20 cellular contexts compared by ENCODE assay signal in genomic region chr13:110232146-110232545, GRCh38.
DNase-seq lines count a peak whose midpoint lies in the region; ATAC-seq, FAIRE-seq and TF ChIP-seq lines count a peak whose summit lies in the region.
"Had no signal": no experiment of that assay in that cellular context is flagged by ENCODE, and none has a peak within 500 bp of the region (broad histone marks: within the 10 kb centered on the region; RNA-seq: fewer than 3 reads in every experiment).

No MANE protein-coding gene starts in this region.

- FAIRE-seq in endothelial cell of umbilical vein (lab: Jason Lieb, UNC) = peak; percentile 66
- FAIRE-seq: D721Med, GM12891, H1 had no signal

- CTCF ChIA-PET in endothelial cell of umbilical vein (lab: Charles Lee) = interaction anchor here (1.1 to 5.9 kb wide), 6 partner anchors 11 to 74 kb away, joined by 4 to 48 read pairs (median 6); partner anchors contain the start of genes COL4A1 and COL4A2

- no peaks in the 10 kb centered on the region for H3K9me3 Mint-ChIP-seq in osteocyte (ENCODE audit: unreplicated experiment)
- H3K9me3 Mint-ChIP-seq: activated CD4-positive, alpha-beta T cell treated with anti-CD3 and anti-CD28 coated beads, Interleukin-2, amount 10 ng/mL, durations not matched to agents 24 days and 14 days; natural killer cell had no signal

- no peaks in the 10 kb centered on the region for H4K20me1 ChIP-seq in endothelial cell of umbilical vein (replicated peaks; ENCODE audit: control insufficient read depth, extremely low read depth, insufficient read depth, low read length)
- H4K20me1 ChIP-seq: BLaER1 had no signal

- POLR2A ChIA-PET in endothelial cell of umbilical vein (lab: Charles Lee) = interaction anchor here (1.2 kb wide), 1 partner anchor 16 kb away, joined by 3 read pairs; no protein-coding TSS in a partner anchor

- H3K4me3 Mint-ChIP-seq in osteocyte (ENCODE audit: unreplicated experiment) = no peak overlapping the region
- H3K4me3 Mint-ChIP-seq: activated CD4-positive, alpha-beta T cell treated with anti-CD3 and anti-CD28 coated beads, Interleukin-2, amount 10 ng/mL, durations not matched to agents 24 days and 14 days; natural killer cell had no signal

- no peak for TF ChIP-seq EP300 in tibial nerve (IDR thresholded peaks at IDR 0.05)

- TF ChIP-seq CTCF in endothelial cell of umbilical vein (IDR thresholded peaks at IDR 0.05; ENCODE audit: extremely low read depth in 1 of 2, insufficient read depth in 1 of 2, low read depth in 1 of 2, low read length in 2 of 2) (no peak), osteocyte (IDR thresholded peaks at IDR 0.05) (no peak), tibial nerve (IDR thresholded peaks at IDR 0.05) (no peak)

- no peak for ATAC-seq in GM21381 (IDR thresholded peaks at IDR 0.05; ENCODE audit: unreplicated experiment)
- ATAC-seq: natural killer cell, Panc1 had no signal

- intact Hi-C loops in endothelial cell of umbilical vein (cut with micrococcal nuclease) = loop anchor here (2.0 kb wide), 2 partner anchors 15 to 75 kb away; partner anchors contain the start of genes COL4A1 and COL4A2

- no peak overlapping the region for H3K4me3 ChIP-seq in endothelial cell of umbilical vein (replicated peaks in 1 of 3; ENCODE audit: insufficient read depth in 1 of 3, low read depth in 1 of 3, low read length in 3 of 3)
- H3K4me3 ChIP-seq in tibial nerve = no peak overlapping the region
- H3K4me3 ChIP-seq: BLaER1 had no signal

- H3K9ac ChIP-seq in endothelial cell of umbilical vein (replicated peaks; ENCODE audit: extremely low read depth, insufficient read depth, low read length) = peak overlapping the region; percentile 28
- H3K9ac ChIP-seq: BLaER1 had no signal

- BruUV-seq in endothelial cell of umbilical vein (replicated peaks; lab: Mats Ljungman, UMichigan) = no TSS peak

- H3K36me3 ChIP-seq in endothelial cell of umbilical vein (ENCODE audit: control insufficient read depth in 2 of 2, extremely low read depth in 1 of 2, insufficient read depth in 2 of 2, low read length in 2 of 2) (peaks cover 0 to 4% of the 10 kb centered on the region in 2 experiments), tibial nerve (peaks cover 0 to 12% (median 0%) of the 10 kb centered on the region in 3 donors)
- H3K36me3 ChIP-seq: BLaER1 had no signal

- 60 to 66% methylated on average over 5 of the region's 5 CpGs for WGBS in tibial nerve, 2 donors

- TF ChIP-seq POLR2A in endothelial cell of umbilical vein (IDR thresholded peaks at IDR 0.05; ENCODE audit: low read depth, low read length) (no peak), tibial nerve (IDR thresholded peaks at IDR 0.05) (no peak)

- no peaks in the 10 kb centered on the region for H3K27me3 Mint-ChIP-seq in osteocyte (ENCODE audit: unreplicated experiment)

- dilution Hi-C loops in endothelial cell of umbilical vein (cut with MboI; ENCODE audit: extremely low pct_ligation_motif_present, low sequenced_read_pairs) = no loop called here

- no peak overlapping the region for H2AFZ ChIP-seq in endothelial cell of umbilical vein (ENCODE audit: low read depth, low read length)

- H3K4me1 ChIP-seq in endothelial cell of umbilical vein (ENCODE audit: control insufficient read depth, extremely low read depth, insufficient read depth, low read length) (peaks cover 33% of the 10 kb centered on the region), tibial nerve (peaks cover 0 to 58% (median 16%) of the 10 kb centered on the region in 4 donors)

- H3K4me2 ChIP-seq in endothelial cell of umbilical vein (ENCODE audit: insufficient read depth, low read length) = peak overlapping the region; percentile 58
- H3K4me2 ChIP-seq: BLaER1 had no signal

- H3K27ac ChIP-seq in endothelial cell of umbilical vein (ENCODE audit: insufficient read depth, low read depth, low read length) (peak overlapping the region; percentile 90), tibial nerve (peak overlapping the region in 3 of 4 donors; percentile 55 to 84 (median 67)), caudate nucleus (ENCODE audit: low read depth, low read length) (no peak overlapping the region)
- H3K27ac ChIP-seq: BLaER1 had no signal

- DNase-seq in RPMI7951 (ENCODE audit: low read depth) (peak; percentile 37), endothelial cell of umbilical vein (ENCODE audit: low read depth, low spot score) (peak; percentile 66), osteocyte (ENCODE audit: extremely low spot score, unreplicated experiment) (peak; percentile 40), tibial nerve (ENCODE audit: low spot score in 2 of 2) (no peak), A172 (ENCODE audit: low spot score) (no peak), caudate nucleus (lab: John Stamatoyannopoulos, UW) (no peak)
- DNase-seq: activated CD8-positive, alpha-beta memory T cell treated with anti-CD3 and anti-CD28 coated beads, Interleukin-2, amount 50 U/mL, for 48 hours; activated gamma-delta T cell treated with Interleukin-2 at 50 U/mL for 16 hours; cerebellar nuclear complex; foreskin melanocyte; GDM1; natural killer cell; NCI-H1092 treated with DMSO at 0.1 percent for 48 hours had no signal

- H3K79me2 ChIP-seq in endothelial cell of umbilical vein (ENCODE audit: control insufficient read depth, insufficient read depth, low read length) = peaks cover 4% of the 10 kb centered on the region

- no peaks in the 10 kb centered on the region for H3K9me3 ChIP-seq in endothelial cell of umbilical vein (replicated peaks; ENCODE audit: control insufficient read depth, insufficient read depth, low read length)
- H3K9me3 ChIP-seq in tibial nerve = no peaks in the 10 kb centered on the region
- H3K9me3 ChIP-seq: BLaER1 had no signal

- peak overlapping the region; percentile 74 for H3K27ac Mint-ChIP-seq in osteocyte (ENCODE audit: unreplicated experiment)
- H3K27ac Mint-ChIP-seq: activated CD4-positive, alpha-beta T cell treated with anti-CD3 and anti-CD28 coated beads, Interleukin-2, amount 10 ng/mL, durations not matched to agents 24 days and 14 days; natural killer cell had no signal

- no peaks in the 10 kb centered on the region for H3K9me1 ChIP-seq in endothelial cell of umbilical vein (replicated peaks; ENCODE audit: control insufficient read depth, extremely low read depth, insufficient read depth, low read length)

- peaks cover 62% of the 10 kb centered on the region for H3K4me1 Mint-ChIP-seq in osteocyte (ENCODE audit: unreplicated experiment)
- H3K4me1 Mint-ChIP-seq: activated CD4-positive, alpha-beta T cell treated with anti-CD3 and anti-CD28 coated beads, Interleukin-2, amount 10 ng/mL, durations not matched to agents 24 days and 14 days; natural killer cell had no signal

- H3K27me3 ChIP-seq in endothelial cell of umbilical vein (ENCODE audit: control insufficient read depth in 2 of 2, insufficient read depth in 2 of 2, low read length in 2 of 2) (no peaks in the 10 kb centered on the region), tibial nerve (no peaks in the 10 kb centered on the region)
- H3K27me3 ChIP-seq: BLaER1 had no signal

- peaks cover 29% of the 10 kb centered on the region for H3K36me3 Mint-ChIP-seq in osteocyte (ENCODE audit: unreplicated experiment)
- H3K36me3 Mint-ChIP-seq: natural killer cell had no signal

TF ChIP-seq in endothelial cell of umbilical vein, 7 proteins besides CTCF, POLR2A, EP300 and RAD21:
- TF ChIP-seq MYC (IDR thresholded peaks at IDR 0.05; ENCODE audit: low read depth, low read length) = no peak
- peak; percentile 12 for TF ChIP-seq POLR2AphosphoS5 (IDR thresholded peaks at IDR 0.05; ENCODE audit: insufficient read depth, low read depth, low read length)

Comparison
In these comparisons a context has a peak if more than half of its experiments do, and no peak if none do; other contexts are left out.
1. DNase-seq: peak in RPMI7951 (single experiment), endothelial cell of umbilical vein (single experiment) and osteocyte (single experiment); none in tibial nerve (0 of 2), A172 (single experiment) and caudate nucleus (0 of 61).